1 cellular context compared by ENCODE assay signal in the genomic region with DNA sequence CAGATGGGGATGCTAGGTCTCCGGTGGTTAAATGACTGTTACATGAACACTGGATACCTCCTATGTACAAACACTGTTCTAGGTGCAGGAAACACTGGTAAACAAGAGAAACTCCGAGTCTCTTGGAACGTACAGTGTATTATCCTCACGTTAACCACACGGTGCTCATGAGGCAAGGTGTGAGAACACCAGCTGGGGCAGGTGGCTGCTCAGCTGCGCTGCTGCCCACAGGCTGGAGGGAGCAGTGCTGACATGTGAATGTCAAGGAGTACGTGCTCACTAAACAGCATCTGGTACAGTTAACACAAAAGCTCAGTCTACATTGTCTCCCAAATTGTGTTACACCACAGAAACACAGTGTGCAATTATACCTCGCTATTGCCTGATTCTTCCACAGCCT.
TF ChIP-seq lines count a peak whose summit lies in the region.

No MANE protein-coding gene starts in this region.

TF ChIP-seq in HEK293, 187 proteins besides CTCF, POLR2A, EP300 and RAD21 (continued from another document):
- TF ChIP-seq, protein P1, sequence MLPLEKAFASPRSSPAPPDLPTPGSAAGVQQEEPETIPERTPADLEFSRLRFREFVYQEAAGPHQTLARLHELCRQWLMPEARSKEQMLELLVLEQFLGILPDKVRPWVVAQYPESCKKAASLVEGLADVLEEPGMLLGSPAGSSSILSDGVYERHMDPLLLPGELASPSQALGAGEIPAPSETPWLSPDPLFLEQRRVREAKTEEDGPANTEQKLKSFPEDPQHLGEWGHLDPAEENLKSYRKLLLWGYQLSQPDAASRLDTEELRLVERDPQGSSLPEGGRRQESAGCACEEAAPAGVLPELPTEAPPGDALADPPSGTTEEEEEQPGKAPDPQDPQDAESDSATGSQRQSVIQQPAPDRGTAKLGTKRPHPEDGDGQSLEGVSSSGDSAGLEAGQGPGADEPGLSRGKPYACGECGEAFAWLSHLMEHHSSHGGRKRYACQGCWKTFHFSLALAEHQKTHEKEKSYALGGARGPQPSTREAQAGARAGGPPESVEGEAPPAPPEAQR (tag by site-specific recombination; IDR thresholded peaks at IDR 0.05): no peak
- TF ChIP-seq ZNF335 (tag by site-specific recombination; conservative IDR thresholded peaks at IDR 0.05): no peak
- TF ChIP-seq, protein P2, sequence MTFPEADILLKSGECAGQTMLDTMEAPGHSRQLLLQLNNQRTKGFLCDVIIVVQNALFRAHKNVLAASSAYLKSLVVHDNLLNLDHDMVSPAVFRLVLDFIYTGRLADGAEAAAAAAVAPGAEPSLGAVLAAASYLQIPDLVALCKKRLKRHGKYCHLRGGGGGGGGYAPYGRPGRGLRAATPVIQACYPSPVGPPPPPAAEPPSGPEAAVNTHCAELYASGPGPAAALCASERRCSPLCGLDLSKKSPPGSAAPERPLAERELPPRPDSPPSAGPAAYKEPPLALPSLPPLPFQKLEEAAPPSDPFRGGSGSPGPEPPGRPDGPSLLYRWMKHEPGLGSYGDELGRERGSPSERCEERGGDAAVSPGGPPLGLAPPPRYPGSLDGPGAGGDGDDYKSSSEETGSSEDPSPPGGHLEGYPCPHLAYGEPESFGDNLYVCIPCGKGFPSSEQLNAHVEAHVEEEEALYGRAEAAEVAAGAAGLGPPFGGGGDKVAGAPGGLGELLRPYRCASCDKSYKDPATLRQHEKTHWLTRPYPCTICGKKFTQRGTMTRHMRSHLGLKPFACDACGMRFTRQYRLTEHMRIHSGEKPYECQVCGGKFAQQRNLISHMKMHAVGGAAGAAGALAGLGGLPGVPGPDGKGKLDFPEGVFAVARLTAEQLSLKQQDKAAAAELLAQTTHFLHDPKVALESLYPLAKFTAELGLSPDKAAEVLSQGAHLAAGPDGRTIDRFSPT (tag by site-specific recombination; IDR thresholded peaks at IDR 0.05): no peak
- no peak for TF ChIP-seq KLF7 (tag by site-specific recombination; IDR thresholded peaks at IDR 0.05; ENCODE audit: borderline replicate concordance)
- peak; percentile 71; the same call in 1 of the 2 replicates for TF ChIP-seq ZNF133 (tag by site-specific recombination; IDR thresholded peaks at IDR 0.05)
